In genomic region chr12:120369476-120370342, GRCh38 we compare ENCODE assay signal across 10 cellular contexts. TPM values are rescaled to one million over a fixed set of nuclear protein-coding genes. Genes with fewer than 3 reads are reported as not detected.
DNase-seq lines count a peak whose midpoint lies in the region; ATAC-seq and TF ChIP-seq lines count a peak whose summit lies in the region.
"Had no signal": no experiment of that assay in that cellular context is flagged by ENCODE, and none has a peak within 500 bp of the region (broad histone marks: within the 10 kb centered on the region; RNA-seq: fewer than 3 reads in every experiment).

No MANE protein-coding gene starts in this region.

- H3K4me3 Mint-ChIP-seq in activated T-cell treated with anti-CD3 and anti-CD28 coated beads, Interleukin-2, amount 50 U/mL, for 72 hours = peak overlapping the region; percentile 76

- H3K9me3 Mint-ChIP-seq in activated T-cell treated with anti-CD3 and anti-CD28 coated beads, Interleukin-2, amount 50 U/mL, for 72 hours = no peaks in the 10 kb centered on the region

- peaks cover 1 to 4% of the 10 kb centered on the region in 2 donors for H3K36me3 Mint-ChIP-seq in activated T-cell treated with anti-CD3 and anti-CD28 coated beads, Interleukin-2, amount 50 U/mL, for 72 hours (ENCODE audit: insufficient read depth in 2 of 2)

- H3K9me3 ChIP-seq in mucosa of descending colon = no peaks in the 10 kb centered on the region
- no peaks in the 10 kb centered on the region for H3K9me3 ChIP-seq in transverse colon

- in situ Hi-C loops in brain microvascular endothelial cell (cut with HindIII; ENCODE audit: low pct_ligation_motif_present, low sequenced_read_pairs) (no loop called here), transverse colon (cut with MboI; ENCODE audit: low pct_ligation_motif_present in 1 of 4, low pct_unique_long_range_greater_than_20kb in 1 of 4, low sequenced_read_pairs in 3 of 4) (no loop called here)

- peaks cover 20% of the 10 kb centered on the region for H3K4me1 Mint-ChIP-seq in activated T-cell treated with anti-CD3 and anti-CD28 coated beads, Interleukin-2, amount 50 U/mL, for 72 hours (ENCODE audit: low read depth)

- 3% methylated on average over 33 of the region's 37 CpGs; no CpG with 5 or more reads in 1 of the 2 donors for WGBS in transverse colon (ENCODE audit: low coverage in 1 of 2), 2 donors

- intact Hi-C loops in mucosa of descending colon (cut with DNase I, micrococcal nuclease) = no loop called here
- intact Hi-C loops in transverse colon (cut with DNase I; ENCODE audit: low total_unique reads) = no loop called here

- no peak for ATAC-seq in activated T-cell treated with anti-CD3 and anti-CD28 coated beads, Interleukin-2, amount 50 U/mL, for 72 hours (replicated peaks in 1 of 2)
- ATAC-seq in mucosa of descending colon = no peak
- no peak for ATAC-seq in HG03457 (IDR thresholded peaks at IDR 0.05; ENCODE audit: unreplicated experiment)

- H3K4me1 ChIP-seq in mucosa of descending colon (ENCODE audit: low read depth) (peaks cover 28% of the 10 kb centered on the region), transverse colon (peaks cover 6 to 46% (median 34%) of the 10 kb centered on the region in 4 donors)

- H3K27ac ChIP-seq in brain microvascular endothelial cell (no peak overlapping the region), transverse colon (peak overlapping the region in 1 of 4 donors; percentile 20)

- no peak overlapping the region for H3K27ac Mint-ChIP-seq in activated T-cell treated with anti-CD3 and anti-CD28 coated beads, Interleukin-2, amount 50 U/mL, for 72 hours

- no peak for TF ChIP-seq CTCF in brain microvascular endothelial cell (IDR thresholded peaks at IDR 0.05; ENCODE audit: low read depth, low read length, missing control alignments)
- TF ChIP-seq CTCF in mucosa of descending colon (IDR thresholded peaks at IDR 0.05) = no peak
- TF ChIP-seq CTCF in transverse colon (IDR thresholded peaks at IDR 0.05) = no peak

- DNase-seq in activated T-cell treated with anti-CD3 and anti-CD28 coated beads, Interleukin-2, amount 50 U/mL, for 72 hours = no peak
- DNase-seq in activated T-cell treated with anti-CD3 and anti-CD28 coated beads for 4 hours = no peak
- no peak for DNase-seq in brain microvascular endothelial cell
- no peak for DNase-seq in mucosa of descending colon
- DNase-seq in transverse colon = no peak
- DNase-seq in HT-29 (ENCODE audit: low spot score) = no peak
- DNase-seq in HUDEP-2 (lab: John Stamatoyannopoulos, UW; ENCODE audit: unreplicated experiment in 76 of 76) = no peak
- DNase-seq: RPMI8226; stimulated activated CD8-positive, alpha-beta memory T cell treated with anti-CD3 and anti-CD28 coated beads, Interleukin-4, amount 100 ng/mL, for 48 hours had no signal

- H3K27me3 Mint-ChIP-seq in activated T-cell treated with anti-CD3 and anti-CD28 coated beads, Interleukin-2, amount 50 U/mL, for 72 hours (ENCODE audit: low read depth) = peaks cover 71% of the 10 kb centered on the region

- peak overlapping the region; percentile 22 for H3K4me3 ChIP-seq in brain microvascular endothelial cell (ENCODE audit: low read depth, low read length)
- peak overlapping the region; percentile 24 for H3K4me3 ChIP-seq in mucosa of descending colon
- peak overlapping the region; percentile 8 to 64 (median 51) for H3K4me3 ChIP-seq in transverse colon

- TF ChIP-seq EP300 in transverse colon (IDR thresholded peaks at IDR 0.05; ENCODE audit: low read depth) = no peak

- H3K36me3 ChIP-seq in brain microvascular endothelial cell (replicated peaks) (no peaks in the 10 kb centered on the region), mucosa of descending colon (ENCODE audit: low read depth) (no peaks in the 10 kb centered on the region), transverse colon (no peaks in the 10 kb centered on the region)

- TF ChIP-seq POLR2A in transverse colon (IDR thresholded peaks at IDR 0.05) = no peak

- peaks cover 55% of the 10 kb centered on the region for H3K27me3 ChIP-seq in brain microvascular endothelial cell (replicated peaks)
- H3K27me3 ChIP-seq in transverse colon = peaks cover 61% of the 10 kb centered on the region

RNA-seq across cellular contexts. Expression of gene MSI1, which starts 0.7 kb away (rescaled TPM):
- total RNA-seq in activated T-cell treated with anti-CD3 and anti-CD28 coated beads, Interleukin-2, amount 50 U/mL, for 72 hours = 1 to 10 TPM; 5.6 to 6.6 TPM
- total RNA-seq in mucosa of descending colon = 1 to 10 TPM; 3.7 to 6.3 (median 3.8) TPM
- total RNA-seq in transverse colon = 1 to 10 TPM in 1 of 4 donors, under 1 TPM in 1, not detected in 2; 0.82 to 7.5 TPM
- total RNA-seq in HT-29 (2014; rRNA removed; shearing (Covaris generic)) = not detected in 2 replicates

RNA-seq across cellular contexts. Expression of gene PLA2G1B, which starts 42.1 kb away (rescaled TPM):
- total RNA-seq in activated T-cell treated with anti-CD3 and anti-CD28 coated beads, Interleukin-2, amount 50 U/mL, for 72 hours = not detected
- total RNA-seq in mucosa of descending colon (not detected), transverse colon (not detected)
- not detected in 2 replicates for total RNA-seq in HT-29 (2014; rRNA removed; shearing (Covaris generic))
